In genomic region chr5:174510771-174511453, GRCh38 we compare ENCODE assay signal across 18 cellular contexts.
A peak's percentile ranks its signal among the peaks of the same experiment; 100 is the strongest.
DNase-seq lines count a peak whose midpoint lies in the region; ATAC-seq, FAIRE-seq and TF ChIP-seq lines count a peak whose summit lies in the region.
"Had no signal": no experiment of that assay in that cellular context is flagged by ENCODE, and none has a peak within 500 bp of the region (broad histone marks: within the 10 kb centered on the region; RNA-seq: fewer than 3 reads in every experiment).

No MANE protein-coding gene starts in this region.

- H4K91ac ChIP-seq in IMR-90 (ENCODE audit: insufficient read depth, low read depth, low read length), result no peak overlapping the region

- no peaks in the 10 kb centered on the region for H3K79me1 ChIP-seq in IMR-90 (ENCODE audit: low read depth in 1 of 2, low read length in 2 of 2)

- H3K4me3 ChIP-seq in IMR-90 (ENCODE audit: insufficient read depth, low read depth, low read length) (no peak overlapping the region), fibroblast of villous mesenchyme (ENCODE audit: low read depth, low read length) (no peak overlapping the region), neural progenitor cell (no peak overlapping the region), adrenal gland (no peak overlapping the region), pancreas (no peak overlapping the region)

- CTCF ChIA-PET in IMR-90 (lab: Yijun Ruan, JAX), result interaction anchor here (0.7 kb wide), 1 partner anchor 50 kb away, joined by 3 read pairs; no protein-coding TSS in a partner anchor

- H2AFZ ChIP-seq in IMR-90 (replicated peaks; ENCODE audit: low read length, poor library complexity), result no peak overlapping the region
- H2AFZ ChIP-seq in neural progenitor cell (replicated peaks), result no peak overlapping the region

- H4K8ac ChIP-seq in IMR-90 (ENCODE audit: low read depth in 2 of 2, low read length in 2 of 2), result no peak overlapping the region

- no peak overlapping the region for H3K23ac ChIP-seq in IMR-90 (ENCODE audit: low read depth, low read length)

- H3K4ac ChIP-seq in IMR-90 (ENCODE audit: low read depth, low read length), result no peak overlapping the region

- H4K5ac ChIP-seq in IMR-90 (ENCODE audit: low read depth, low read length), result no peak overlapping the region

- H3K9me3 Mint-ChIP-seq in neural progenitor cell (peaks cover 2% of the 10 kb centered on the region), immature natural killer cell (peaks cover 0 to 3% (median 0%) of the 10 kb centered on the region in 6 donors)
- H3K9me3 Mint-ChIP-seq: CD4-positive, alpha-beta T cell had no signal

- in situ Hi-C loops in IMR-90 (cut with MboI; ENCODE audit: low sequenced_read_pairs), result no loop called here

- H4K20me1 ChIP-seq in IMR-90 (ENCODE audit: insufficient read depth, low read length), result no peaks in the 10 kb centered on the region
- H4K20me1 ChIP-seq in neural progenitor cell (ENCODE audit: low read depth), result no peaks in the 10 kb centered on the region

- H3K4me2 ChIP-seq in IMR-90 (ENCODE audit: low read depth, low read length) (no peak overlapping the region), neural progenitor cell (no peak overlapping the region)

- 75% methylated on average over 3 of the region's 11 CpGs; no CpG with 5 or more reads in 1 of the 2 experiments for WGBS in IMR-90 (ENCODE audit: extremely low coverage in 2 of 2, insufficient read length in 1 of 2), 2 experiments
- 76 to 86% (median 83%) methylated on average over 11 of the region's 11 CpGs for WGBS in adrenal gland, 4 donors
- 75 to 78% methylated on average over 11 of the region's 11 CpGs for WGBS in pancreas, 2 donors

- dilution Hi-C loops in IMR-90 (cut with HindIII; ENCODE audit: low sequenced_read_pairs, unreplicated experiment), result no loop called here

- H3K9ac ChIP-seq in IMR-90 (ENCODE audit: low read depth, low read length) (no peak overlapping the region), neural progenitor cell (no peak overlapping the region)

- no peaks in the 10 kb centered on the region for H3K9me3 ChIP-seq in IMR-90 (ENCODE audit: control insufficient read depth, insufficient read depth, low read length)
- H3K9me3 ChIP-seq in neural progenitor cell (ENCODE audit: low read depth), result no peaks in the 10 kb centered on the region
- no peaks in the 10 kb centered on the region for H3K9me3 ChIP-seq in adrenal gland (replicated peaks in 1 of 3)
- H3K9me3 ChIP-seq in pancreas, result no peaks in the 10 kb centered on the region

- no peak overlapping the region for H3K18ac ChIP-seq in IMR-90 (ENCODE audit: low read depth, low read length)

- H3K4me1 Mint-ChIP-seq in neural progenitor cell, result peaks cover 20% of the 10 kb centered on the region
- H3K4me1 Mint-ChIP-seq in immature natural killer cell, result peaks cover 10 to 12% of the 10 kb centered on the region in 2 donors

- H2BK5ac ChIP-seq in IMR-90 (ENCODE audit: low read depth, low read length, poor library complexity, severe bottlenecking), result no peak overlapping the region

- H3K36me3 ChIP-seq in IMR-90 (ENCODE audit: control insufficient read depth, insufficient read depth, low read length) (no peaks in the 10 kb centered on the region), neural progenitor cell (no peaks in the 10 kb centered on the region), adrenal gland (replicated peaks in 1 of 2) (no peaks in the 10 kb centered on the region), pancreas (no peaks in the 10 kb centered on the region)

- no peaks in the 10 kb centered on the region for H3F3A ChIP-seq in neural progenitor cell (ENCODE audit: low read depth)

- H3K4me1 ChIP-seq in IMR-90 (ENCODE audit: control insufficient read depth, insufficient read depth, low read length), result peaks cover 2% of the 10 kb centered on the region; the same call in 1 of the 2 replicates
- peaks cover 11% of the 10 kb centered on the region for H3K4me1 ChIP-seq in neural progenitor cell
- H3K4me1 ChIP-seq in adrenal gland (replicated peaks in 1 of 2), result no peaks in the 10 kb centered on the region
- no peaks in the 10 kb centered on the region for H3K4me1 ChIP-seq in pancreas

- H3K27ac Mint-ChIP-seq in neural progenitor cell (peak overlapping the region; percentile 41), immature natural killer cell (no peak overlapping the region)
- H3K27ac Mint-ChIP-seq: CD4-positive, alpha-beta T cell had no signal

- H3K27me3 Mint-ChIP-seq in neural progenitor cell (ENCODE audit: insufficient read depth, low read depth) (peaks cover 22% of the 10 kb centered on the region), immature natural killer cell (ENCODE audit: low read depth in 3 of 3) (peaks cover 0 to 2% (median 0%) of the 10 kb centered on the region in 3 donors)

- TF ChIP-seq RAD21 in IMR-90 (IDR thresholded peaks at IDR 0.05; ENCODE audit: low read length), result no peak

- no peak overlapping the region for H3K56ac ChIP-seq in IMR-90 (ENCODE audit: extremely low read depth, insufficient read depth, low read length)

- no peak for FAIRE-seq in pancreas (lab: Jason Lieb, UNC)
- FAIRE-seq: A204.1, GM12892, HepG2 had no signal

- TF ChIP-seq POLR2A in IMR-90 (IDR thresholded peaks at IDR 0.05; ENCODE audit: low read depth, low read length) (no peak), adrenal gland (IDR thresholded peaks at IDR 0.05) (no peak)

- H3K27me3 ChIP-seq in IMR-90 (ENCODE audit: control insufficient read depth, insufficient read depth, low read length) (no peaks in the 10 kb centered on the region), neural progenitor cell (no peaks in the 10 kb centered on the region), adrenal gland (no peaks in the 10 kb centered on the region), pancreas (no peaks in the 10 kb centered on the region)

- ATAC-seq in IMR-90 (ENCODE audit: low read depth) (no peak), pancreas (no peak)
- ATAC-seq: HCT116, HepG2 had no signal

- H2AK5ac ChIP-seq in IMR-90 (ENCODE audit: low read depth, low read length), result 0 out of 2 replicates have a peak overlapping the region, but pooled peaks have one; percentile 4

- no TSS peak for BruUV-seq in IMR-90 (replicated peaks; lab: Mats Ljungman, UMichigan)

- H3K27ac ChIP-seq in IMR-90 (ENCODE audit: insufficient read depth, low read length), result no peak overlapping the region
- no peak overlapping the region for H3K27ac ChIP-seq in neural progenitor cell
- H3K27ac ChIP-seq in adrenal gland, result no peak overlapping the region
- no peak overlapping the region for H3K27ac ChIP-seq in pancreas
- H3K27ac ChIP-seq: C4-2B had no signal

- H2AK9ac ChIP-seq in IMR-90 (replicated peaks; ENCODE audit: low read depth, low read length, poor library complexity), result no peak overlapping the region

- no peaks in the 10 kb centered on the region for H3K36me3 Mint-ChIP-seq in neural progenitor cell
- no peaks in the 10 kb centered on the region for H3K36me3 Mint-ChIP-seq in immature natural killer cell

- no peak for TF ChIP-seq CTCF in IMR-90 (conservative IDR thresholded peaks at IDR 0.05; ENCODE audit: low read depth, low read length)
- no peak for TF ChIP-seq CTCF in fibroblast of villous mesenchyme (IDR thresholded peaks at IDR 0.05; ENCODE audit: insufficient read depth, low read depth, low read length)
- TF ChIP-seq CTCF in neural progenitor cell (IDR thresholded peaks at IDR 0.05), result no peak
- TF ChIP-seq CTCF in adrenal gland (IDR thresholded peaks at IDR 0.05), result no peak
- no peak for TF ChIP-seq CTCF in pancreas (IDR thresholded peaks at IDR 0.05)

- H2BK120ac ChIP-seq in IMR-90 (ENCODE audit: low read depth, low read length), result no peak overlapping the region

- POLR2A ChIA-PET in IMR-90 (lab: Charles Lee; ENCODE audit: unreplicated experiment), result interaction anchor here (0.6 kb wide), 1 partner anchor 240 kb away, joined by 9 read pairs; no protein-coding TSS in a partner anchor

- H3K4me3 Mint-ChIP-seq in neural progenitor cell (no peak overlapping the region), immature natural killer cell (no peak overlapping the region)
- H3K4me3 Mint-ChIP-seq: CD4-positive, alpha-beta T cell had no signal

- no peaks in the 10 kb centered on the region for H3K79me2 ChIP-seq in neural progenitor cell (ENCODE audit: low read depth)

- DNase-seq in IMR-90 (no peak), fibroblast of villous mesenchyme (ENCODE audit: low read depth) (peak; percentile 53), neural progenitor cell (ENCODE audit: low spot score) (no peak), adrenal gland (no peak), immature natural killer cell (no peak), pancreas (no peak), SKM-1 treated with dmso at 0.1 percent for 144 hours (lab: John Stamatoyannopoulos, UW; ENCODE audit: unreplicated experiment) (no peak)
- DNase-seq: ACHN; CD4-positive, alpha-beta T cell; DMS79; GDM1; GOT3; H7 had no signal

- intact Hi-C loops in IMR-90 (cut with micrococcal nuclease) (no loop called here), adrenal gland (cut with DNase I) (no loop called here), pancreas (cut with DNase I) (no loop called here)

- H3K9me1 ChIP-seq in IMR-90 (ENCODE audit: insufficient read depth, low read length), result no peaks in the 10 kb centered on the region; the same call in 1 of the 2 replicates

- no peak overlapping the region for H3K14ac ChIP-seq in IMR-90 (replicated peaks; ENCODE audit: low read depth, low read length)

- H2BK20ac ChIP-seq in IMR-90 (ENCODE audit: low read depth, low read length), result no peak overlapping the region

- no peak overlapping the region for H2BK15ac ChIP-seq in IMR-90 (ENCODE audit: low read depth, low read length)

TF ChIP-seq in IMR-90, 13 proteins besides CTCF, POLR2A, EP300 and RAD21 (continues in another document):
- TF ChIP-seq BHLHE40 (IDR thresholded peaks at IDR 0.05; ENCODE audit: low read depth, low read length) (no peak), NFE2L2 (IDR thresholded peaks at IDR 0.05; ENCODE audit: low read depth, low read length) (no peak), RCOR1 (IDR thresholded peaks at IDR 0.05; ENCODE audit: insufficient replicate concordance, low read length) (no peak), CEBPB (IDR thresholded peaks at IDR 0.05; ENCODE audit: low read depth, low read length) (no peak), MAFK (IDR thresholded peaks at IDR 0.05; ENCODE audit: low read depth, low read length) (no peak), MAZ (IDR thresholded peaks at IDR 0.05; ENCODE audit: borderline replicate concordance, low read depth, low read length) (no peak), SMC3 (IDR thresholded peaks at IDR 0.05; ENCODE audit: low read depth, low read length) (no peak)
- TF ChIP-seq, protein P1, sequence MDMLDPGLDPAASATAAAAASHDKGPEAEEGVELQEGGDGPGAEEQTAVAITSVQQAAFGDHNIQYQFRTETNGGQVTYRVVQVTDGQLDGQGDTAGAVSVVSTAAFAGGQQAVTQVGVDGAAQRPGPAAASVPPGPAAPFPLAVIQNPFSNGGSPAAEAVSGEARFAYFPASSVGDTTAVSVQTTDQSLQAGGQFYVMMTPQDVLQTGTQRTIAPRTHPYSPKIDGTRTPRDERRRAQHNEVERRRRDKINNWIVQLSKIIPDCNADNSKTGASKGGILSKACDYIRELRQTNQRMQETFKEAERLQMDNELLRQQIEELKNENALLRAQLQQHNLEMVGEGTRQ (IDR thresholded peaks at IDR 0.05; ENCODE audit: low read depth, low read length), result no peak
